Comparison of ENCODE assay signal across 19 cellular contexts in the genomic region with DNA sequence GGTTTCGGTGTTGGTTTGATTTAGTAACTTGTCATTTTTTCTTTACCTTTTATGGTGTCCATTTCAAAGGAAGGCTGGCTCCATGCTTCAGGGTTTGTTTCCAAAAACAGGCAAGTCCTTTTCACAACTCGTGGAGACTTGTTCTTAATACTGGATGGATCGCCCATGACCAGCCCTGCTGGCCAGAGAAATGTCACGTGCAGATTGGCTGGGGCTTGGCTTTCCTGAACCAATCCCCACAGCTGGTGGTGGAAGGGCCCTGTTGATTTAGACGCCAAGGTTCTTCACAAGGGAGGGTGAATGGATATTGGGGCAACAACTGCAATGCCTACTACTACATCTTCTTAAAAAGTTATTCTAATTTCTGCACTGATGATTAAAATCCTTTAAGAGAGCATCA.
"Had no signal": no experiment of that assay in that cellular context is flagged by ENCODE, and none has a peak within 500 bp of the region (broad histone marks: within the 10 kb centered on the region; RNA-seq: fewer than 3 reads in every experiment).

No MANE protein-coding gene starts in this region.

- H3K36me3 ChIP-seq: esophagus muscularis mucosa, gastrocnemius medialis, neural progenitor cell, ovary, right atrium auricular region, thyroid gland had no signal

- FAIRE-seq: endometrium, small intestine, urothelium cell line had no signal

- H3K27ac ChIP-seq: gastrocnemius medialis, neural progenitor cell, ovary had no signal

- H3K9me3 ChIP-seq: esophagus muscularis mucosa, gastrocnemius medialis, ovary, right atrium auricular region, thyroid gland had no signal

- H3K27me3 Mint-ChIP-seq: type B pancreatic cell had no signal

- ATAC-seq: gastrocnemius medialis, left colon, natural killer cell had no signal

- H3K27ac Mint-ChIP-seq: memory B cell, natural killer cell had no signal

- H3K36me3 Mint-ChIP-seq: memory B cell, mesothelial cell of epicardium, natural killer cell, type B pancreatic cell had no signal

- H3K4me3 ChIP-seq: esophagus muscularis mucosa, gastrocnemius medialis, neural progenitor cell, ovary, right atrium auricular region, thyroid gland had no signal

- H3K4me1 Mint-ChIP-seq: memory B cell, natural killer cell had no signal

- H3K4me3 Mint-ChIP-seq: memory B cell, mesothelial cell of epicardium, natural killer cell, neural progenitor cell, type B pancreatic cell had no signal

- DNase-seq: effector memory CD4-positive, alpha-beta T cell; gastrocnemius medialis; glutamatergic neuron; left colon; natural killer cell; nucleus accumbens; ovary; small intestine; stimulated activated CD4-positive, alpha-beta T cell treated with anti-CD3 and anti-CD28 coated beads, Interleukin-12 subunit alpha, Interleukin-12 subunit beta, amount 100 ng/mL, for 4 hours; stimulated activated naive CD4-positive, alpha-beta T cell; thyroid gland had no signal

- H3K27me3 ChIP-seq: esophagus muscularis mucosa, gastrocnemius medialis, neural progenitor cell, ovary, right atrium auricular region, thyroid gland had no signal

- H3K9me3 Mint-ChIP-seq: natural killer cell, neural progenitor cell had no signal

- H3K4me1 ChIP-seq: neural progenitor cell had no signal
